Comparison of ENCODE assay signal across 15 cellular contexts in genomic region chr19:38737921-38738731, GRCh38. TPM values are rescaled to one million over a fixed set of nuclear protein-coding genes. Genes with fewer than 3 reads are reported as not detected.
DNase-seq lines count a peak whose midpoint lies in the region; ATAC-seq, FAIRE-seq and TF ChIP-seq lines count a peak whose summit lies in the region.
"Had no signal": no experiment of that assay in that cellular context is flagged by ENCODE, and none has a peak within 500 bp of the region (broad histone marks: within the 10 kb centered on the region; RNA-seq: fewer than 3 reads in every experiment).

No MANE protein-coding gene starts in this region.

- H4K20me1 ChIP-seq in GM23338 (replicated peaks; ENCODE audit: insufficient read depth), result no peaks in the 10 kb centered on the region
- peaks cover 23% of the 10 kb centered on the region for H4K20me1 ChIP-seq in astrocyte (ENCODE audit: insufficient read depth, low read length)

- H3K4me3 Mint-ChIP-seq in CD4-positive, alpha-beta T cell, result peak overlapping the region; percentile 84
- peak overlapping the region; percentile 33; the same call in 1 of the 3 replicates for H3K4me3 Mint-ChIP-seq in GM23338
- H3K4me3 Mint-ChIP-seq in astrocyte (ENCODE audit: unreplicated experiment), result peak overlapping the region; percentile 3
- peak overlapping the region; percentile 77 for H3K4me3 Mint-ChIP-seq in neural crest cell

- no peak for TF ChIP-seq CTCF in CD4-positive, alpha-beta T cell (IDR thresholded peaks at IDR 0.05)
- TF ChIP-seq CTCF in GM23338 (conservative IDR thresholded peaks at IDR 0.05; ENCODE audit: low read depth in 2 of 2) (no peak; a peak in 1 of 4 replicates), astrocyte (IDR thresholded peaks at IDR 0.05; ENCODE audit: insufficient read depth, low read depth, low read length) (no peak), neural crest cell (conservative IDR thresholded peaks at IDR 0.05) (no peak)

- H3K4me1 ChIP-seq in GM23338 (ENCODE audit: insufficient read depth) (peaks cover 13% of the 10 kb centered on the region), astrocyte (ENCODE audit: insufficient read depth, low read length) (peaks cover 23% of the 10 kb centered on the region)
- H3K4me1 ChIP-seq: HAP-1, prostate gland had no signal

- H3K9me3 Mint-ChIP-seq in CD4-positive, alpha-beta T cell, result no peaks in the 10 kb centered on the region
- H3K9me3 Mint-ChIP-seq in GM23338 (no peaks in the 10 kb centered on the region; the same call in 1 of the 3 replicates), astrocyte (ENCODE audit: unreplicated experiment) (peaks cover 4% of the 10 kb centered on the region), neural crest cell (no peaks in the 10 kb centered on the region)

- no peaks in the 10 kb centered on the region for H3K9me3 ChIP-seq in CD4-positive, alpha-beta T cell (ENCODE audit: control insufficient read depth, low read length)
- no peaks in the 10 kb centered on the region for H3K9me3 ChIP-seq in astrocyte (ENCODE audit: insufficient read depth, low read depth, low read length)
- H3K9me3 ChIP-seq: HAP-1, left ventricle myocardium inferior, prostate gland, stomach had no signal

- H3K36me3 ChIP-seq in GM23338 (ENCODE audit: insufficient read depth), result no peaks in the 10 kb centered on the region
- no peaks in the 10 kb centered on the region for H3K36me3 ChIP-seq in astrocyte (ENCODE audit: insufficient read depth, low read length)
- H3K36me3 ChIP-seq: HAP-1, left ventricle myocardium inferior, prostate gland, stomach had no signal

- intact Hi-C loops in CD4-positive, alpha-beta T cell (cut with DNase I, micrococcal nuclease), result loop anchor here in 1 of 2 experiments (10.0 kb wide), 1 partner anchor 107 kb away; the partner anchor contains the start of gene HNRNPL

- H3K4me3 ChIP-seq in GM23338, result no peak overlapping the region; the same call in 1 of the 2 replicates
- no peak overlapping the region for H3K4me3 ChIP-seq in astrocyte (ENCODE audit: insufficient read depth, low read depth, low read length)
- H3K4me3 ChIP-seq: HAP-1, left ventricle myocardium inferior, prostate gland had no signal

- H3K79me2 ChIP-seq in GM23338 (replicated peaks; ENCODE audit: insufficient read depth) (no peaks in the 10 kb centered on the region), astrocyte (ENCODE audit: insufficient read depth, low read length) (no peaks in the 10 kb centered on the region)

- H2AFZ ChIP-seq in GM23338 (no peak overlapping the region), astrocyte (ENCODE audit: low read depth, low read length) (no peak overlapping the region)

- peak overlapping the region; percentile 67; the same call in 1 of the 2 replicates for H3K4me2 ChIP-seq in GM23338
- no peak overlapping the region for H3K4me2 ChIP-seq in astrocyte (ENCODE audit: low read length)

- H3K27ac Mint-ChIP-seq in CD4-positive, alpha-beta T cell, result peak overlapping the region; percentile 52
- H3K27ac Mint-ChIP-seq in GM23338 (no peak overlapping the region), astrocyte (ENCODE audit: unreplicated experiment) (peak overlapping the region; percentile 77), neural crest cell (ENCODE audit: unreplicated experiment) (no peak overlapping the region)

- H3K36me3 Mint-ChIP-seq in CD4-positive, alpha-beta T cell (ENCODE audit: low read depth), result no peaks in the 10 kb centered on the region
- H3K36me3 Mint-ChIP-seq in GM23338 (ENCODE audit: low read depth) (peaks cover 4% of the 10 kb centered on the region; the same call in 1 of the 3 replicates), astrocyte (ENCODE audit: low read depth, unreplicated experiment) (no peaks in the 10 kb centered on the region), neural crest cell (ENCODE audit: low read depth) (no peaks in the 10 kb centered on the region)

- no peaks in the 10 kb centered on the region for H3K27me3 ChIP-seq in CD4-positive, alpha-beta T cell (ENCODE audit: control insufficient read depth, insufficient read depth, low read length)
- H3K27me3 ChIP-seq in GM23338 (ENCODE audit: insufficient read depth), result peaks cover 10% of the 10 kb centered on the region
- H3K27me3 ChIP-seq in astrocyte (ENCODE audit: insufficient read depth, low read length), result no peaks in the 10 kb centered on the region
- H3K27me3 ChIP-seq: brain microvascular endothelial cell had no signal

- H3K9ac ChIP-seq in astrocyte (ENCODE audit: low read length), result no peak overlapping the region

- ATAC-seq in CD4-positive, alpha-beta T cell (ENCODE audit: poor library complexity), result no peak
- ATAC-seq in GM23338 (no peak), HG03378 (IDR thresholded peaks at IDR 0.05; ENCODE audit: unreplicated experiment) (no peak)

- no peaks in the 10 kb centered on the region for H3K9me2 ChIP-seq in GM23338 (ENCODE audit: insufficient read depth)

- no peaks in the 10 kb centered on the region; the same call in 1 of the 2 replicates for H3F3A ChIP-seq in GM23338 (replicated peaks; ENCODE audit: low read depth)

- DNase-seq in CD4-positive, alpha-beta T cell, result no peak
- no peak for DNase-seq in GM23338 (ENCODE audit: low spot score)
- no peak for DNase-seq in astrocyte (ENCODE audit: low read depth)
- no peak for DNase-seq in neural crest cell (ENCODE audit: low read depth, low spot score)
- DNase-seq in A172 (ENCODE audit: low spot score), result no peak
- DNase-seq in effector CD4-positive, alpha-beta T cell, result no peak
- DNase-seq: brain microvascular endothelial cell; KG1; left ventricle myocardium inferior; stimulated activated CD4-positive, alpha-beta T cell treated with anti-CD3 and anti-CD28 coated beads, Interleukin-1b, Interleukin-23, amount 100 ng/mL, for 48 hours; stomach had no signal

- no peak for FAIRE-seq in astrocyte (lab: Jason Lieb, UNC)

- CTCF ChIA-PET in CD4-positive, alpha-beta T cell (lab: Charles Lee), result interaction anchor here (0.9 kb wide), 1 partner anchor 192 kb away, joined by 4 read pairs; the partner anchor contains the start of genes MRPS12 and SARS2

- peaks cover 5% of the 10 kb centered on the region for H3K27me3 Mint-ChIP-seq in CD4-positive, alpha-beta T cell
- H3K27me3 Mint-ChIP-seq in GM23338 (ENCODE audit: insufficient read depth, low read depth, poor library complexity), result peaks cover 38% of the 10 kb centered on the region
- peaks cover 5% of the 10 kb centered on the region for H3K27me3 Mint-ChIP-seq in astrocyte (ENCODE audit: low read depth, unreplicated experiment)
- H3K27me3 Mint-ChIP-seq in neural crest cell (ENCODE audit: low read depth), result peaks cover 35% of the 10 kb centered on the region

- H3K4me1 Mint-ChIP-seq in CD4-positive, alpha-beta T cell (ENCODE audit: low read depth), result peaks cover 44% of the 10 kb centered on the region
- peaks cover 12% of the 10 kb centered on the region for H3K4me1 Mint-ChIP-seq in GM23338
- H3K4me1 Mint-ChIP-seq in astrocyte (ENCODE audit: low read depth, unreplicated experiment), result peaks cover 1% of the 10 kb centered on the region
- peaks cover 11% of the 10 kb centered on the region for H3K4me1 Mint-ChIP-seq in neural crest cell

- H3K27ac ChIP-seq in CD4-positive, alpha-beta T cell (ENCODE audit: low read depth, low read length), result no peak overlapping the region
- H3K27ac ChIP-seq in GM23338 (ENCODE audit: low read depth) (no peak overlapping the region), astrocyte (ENCODE audit: low read depth, low read length) (no peak overlapping the region)
- H3K27ac ChIP-seq: brain microvascular endothelial cell, left ventricle myocardium inferior, prostate gland, stomach had no signal

- POLR2A ChIA-PET in CD4-positive, alpha-beta T cell (lab: Charles Lee), result interaction anchor here (2.0 kb wide), 1 partner anchor 32 kb away, joined by 6 read pairs; no protein-coding TSS in a partner anchor

TF ChIP-seq in GM23338, 12 proteins besides CTCF, POLR2A, EP300 and RAD21:
- TF ChIP-seq STAT1 (IDR thresholded peaks at IDR 0.05; ENCODE audit: unreplicated experiment) (no peak), POLR2AphosphoS5 (IDR thresholded peaks at IDR 0.05; ENCODE audit: low read depth) (no peak)
- TF ChIP-seq, protein P1, sequence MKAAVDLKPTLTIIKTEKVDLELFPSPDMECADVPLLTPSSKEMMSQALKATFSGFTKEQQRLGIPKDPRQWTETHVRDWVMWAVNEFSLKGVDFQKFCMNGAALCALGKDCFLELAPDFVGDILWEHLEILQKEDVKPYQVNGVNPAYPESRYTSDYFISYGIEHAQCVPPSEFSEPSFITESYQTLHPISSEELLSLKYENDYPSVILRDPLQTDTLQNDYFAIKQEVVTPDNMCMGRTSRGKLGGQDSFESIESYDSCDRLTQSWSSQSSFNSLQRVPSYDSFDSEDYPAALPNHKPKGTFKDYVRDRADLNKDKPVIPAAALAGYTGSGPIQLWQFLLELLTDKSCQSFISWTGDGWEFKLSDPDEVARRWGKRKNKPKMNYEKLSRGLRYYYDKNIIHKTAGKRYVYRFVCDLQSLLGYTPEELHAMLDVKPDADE (IDR thresholded peaks at IDR 0.05), result no peak

RNA-seq across cellular contexts. Expression of gene CAPN12, which starts 6.1 kb away (rescaled TPM):
- total RNA-seq in CD4-positive, alpha-beta T cell, result 1 to 10 TPM; 1.6 to 2.0 TPM
- 8.0 and 20.5 TPM in 2 replicates for total RNA-seq in GM23338 (2014; rRNA removed; shearing (Covaris generic))
- 19.1 and 21.8 TPM in 2 replicates for polyA plus RNA-seq in GM23338 (2016; fragmentation: Nextera tagmentation; extraction: Ambion mirVana)
- 4.6 and 6.0 TPM in 2 replicates for total RNA-seq in astrocyte
- total RNA-seq in neural crest cell, result not detected in 2 replicates
- total RNA-seq in A172 (2014; rRNA removed; shearing (Covaris generic)), result not detected in 2 replicates
- total RNA-seq: endothelial cell of umbilical vein had no signal

RNA-seq across cellular contexts. Expression of gene LGALS7, which starts 35.2 kb away (rescaled TPM):
- total RNA-seq in CD4-positive, alpha-beta T cell, result not detected
- total RNA-seq in GM23338 (2014; rRNA removed; shearing (Covaris generic)), result not detected in 2 replicates
- polyA plus RNA-seq in GM23338 (2016; fragmentation: Nextera tagmentation; extraction: Ambion mirVana), result 1.6 and 4.8 TPM in 2 replicates
- not detected in 2 replicates for total RNA-seq in astrocyte
- total RNA-seq in neural crest cell, result not detected in 2 replicates
- total RNA-seq in A172 (2014; rRNA removed; shearing (Covaris generic)), result not detected in 2 replicates
- total RNA-seq: endothelial cell of umbilical vein, left ventricle myocardium inferior, prostate gland had no signal
- polyA plus RNA-seq: endothelial cell of umbilical vein had no signal

RNA-seq across cellular contexts. Expression of gene LGALS7B, which starts 50.9 kb away (rescaled TPM):
- not detected for total RNA-seq in CD4-positive, alpha-beta T cell
- total RNA-seq in GM23338 (2014; rRNA removed; shearing (Covaris generic)), result 2.4 TPM in 1 of 2 replicates, not detected in the other
- polyA plus RNA-seq in GM23338 (2016; fragmentation: Nextera tagmentation; extraction: Ambion mirVana), result 6.6 and 8.6 TPM in 2 replicates
- total RNA-seq in astrocyte, result not detected in 2 replicates
- not detected in 2 replicates for total RNA-seq in neural crest cell
- not detected in 2 replicates for total RNA-seq in A172 (2014; rRNA removed; shearing (Covaris generic))
- total RNA-seq: endothelial cell of umbilical vein, left ventricle myocardium inferior, stomach had no signal
- polyA plus RNA-seq: endothelial cell of umbilical vein had no signal

Comparison
In these comparisons a context has a peak if more than half of its experiments do, and no peak if none do; other contexts are left out.
1. H3K27ac Mint-ChIP-seq: peak in CD4-positive, alpha-beta T cell (single experiment) and astrocyte (single experiment); none in GM23338 (single experiment) and neural crest cell (single experiment).
2. H3K4me3 Mint-ChIP-seq: peak in every context shown above with its lines; median percentile 84 in CD4-positive, alpha-beta T cell; 77 in neural crest cell; 33 in GM23338; 3 in astrocyte.